In genomic region chr9:98180996-98181395, GRCh38 we compare ENCODE assay signal across 23 cellular contexts.
"Had no signal": no experiment of that assay in that cellular context is flagged by ENCODE, and none has a peak within 500 bp of the region (broad histone marks: within the 10 kb centered on the region; RNA-seq: fewer than 3 reads in every experiment).

No MANE protein-coding gene starts in this region.

- FAIRE-seq: colon, endothelial cell of umbilical vein, kidney had no signal

- H3K4me2 ChIP-seq: hepatocyte had no signal

- H3K9me3 Mint-ChIP-seq: memory B cell; natural killer cell; stimulated activated naive B cell treated with anti-CD40 and anti-IgM and Interleukin-4, amounts not matched to agents 10 μg/mL and 1 μg/mL and 100 μg/mL, for 72 hours; stimulated activated naive CD8-positive, alpha-beta T cell treated with anti-CD3 and anti-CD28 coated beads, Interleukin-15, Interleukin-2, amounts not matched to agents 100 ng/mL and 50 ng/mL, for 24 hours had no signal

- H3K4me3 ChIP-seq: esophagus muscularis mucosa, gastroesophageal sphincter, heart left ventricle, hepatocyte, lung, sigmoid colon, thoracic aorta, tibial nerve, upper lobe of right lung, uterus had no signal

- H3K9me3 ChIP-seq: esophagus muscularis mucosa, gastroesophageal sphincter, heart left ventricle, sigmoid colon, thoracic aorta, tibial nerve, upper lobe of right lung, uterus had no signal

- H3K4me1 ChIP-seq: gastroesophageal sphincter, parathyroid adenoma, sigmoid colon, uterus had no signal

- H2AFZ ChIP-seq: hepatocyte, parathyroid adenoma had no signal

- H3K4me1 Mint-ChIP-seq: stimulated activated naive B cell treated with anti-CD40 and anti-IgM and Interleukin-4, amounts not matched to agents 10 μg/mL and 1 μg/mL and 100 μg/mL, for 72 hours had no signal

- DNase-seq: effector memory CD4-positive, alpha-beta T cell; foreskin keratinocyte; heart left ventricle; kidney; natural killer cell; sigmoid colon; stimulated activated CD4-positive, alpha-beta T cell treated with anti-CD3 and anti-CD28 coated beads, Interleukin-4, amount 100 ng/mL, for 4 hours; stimulated activated naive B cell treated with anti-CD40 and anti-IgM and Interleukin-4, amounts not matched to agents 10 μg/mL and 1 μg/mL and 100 μg/mL, for 72 hours; upper lobe of right lung; uterus had no signal

- H3K36me3 ChIP-seq: esophagus muscularis mucosa, gastroesophageal sphincter, heart left ventricle, sigmoid colon, thoracic aorta, tibial nerve, upper lobe of right lung, uterus had no signal

- H3K4me3 Mint-ChIP-seq: memory B cell; natural killer cell; stimulated activated naive B cell treated with anti-CD40 and anti-IgM and Interleukin-4, amounts not matched to agents 10 μg/mL and 1 μg/mL and 100 μg/mL, for 72 hours; stimulated activated naive CD8-positive, alpha-beta T cell treated with anti-CD3 and anti-CD28 coated beads, Interleukin-15, Interleukin-2, amounts not matched to agents 100 ng/mL and 50 ng/mL, for 24 hours had no signal

- H3K27ac Mint-ChIP-seq: memory B cell; natural killer cell; progenitor cell of endocrine pancreas; stimulated activated naive B cell treated with anti-CD40 and anti-IgM and Interleukin-4, amounts not matched to agents 10 μg/mL and 1 μg/mL and 100 μg/mL, for 72 hours; stimulated activated naive CD8-positive, alpha-beta T cell treated with anti-CD3 and anti-CD28 coated beads, Interleukin-15, Interleukin-2, amounts not matched to agents 100 ng/mL and 50 ng/mL, for 24 hours had no signal

- H3K36me3 Mint-ChIP-seq: memory B cell; natural killer cell; stimulated activated naive B cell treated with anti-CD40 and anti-IgM and Interleukin-4, amounts not matched to agents 10 μg/mL and 1 μg/mL and 100 μg/mL, for 72 hours had no signal

- H3K27ac ChIP-seq: esophagus muscularis mucosa, foreskin keratinocyte, gastroesophageal sphincter, heart left ventricle, hepatocyte, parathyroid adenoma, sigmoid colon, thoracic aorta, tibial nerve, upper lobe of right lung, uterus had no signal

- H3K27me3 ChIP-seq: foreskin keratinocyte, heart left ventricle, hepatocyte, sigmoid colon, tibial nerve, upper lobe of right lung, uterus had no signal

- H3K9ac ChIP-seq: parathyroid adenoma had no signal

- ATAC-seq: foreskin keratinocyte; gastroesophageal sphincter; heart left ventricle; left lobe of liver; natural killer cell; stimulated activated naive B cell treated with anti-CD40 and anti-IgM and Interleukin-4, amounts not matched to agents 10 μg/mL and 1 μg/mL and 100 μg/mL, for 72 hours; upper lobe of right lung had no signal

- H3K27me3 Mint-ChIP-seq: memory B cell; progenitor cell of endocrine pancreas; stimulated activated naive B cell treated with anti-CD40 and anti-IgM and Interleukin-4, amounts not matched to agents 10 μg/mL and 1 μg/mL and 100 μg/mL, for 72 hours; stimulated activated naive CD8-positive, alpha-beta T cell treated with anti-CD3 and anti-CD28 coated beads, Interleukin-15, Interleukin-2, amounts not matched to agents 100 ng/mL and 50 ng/mL, for 24 hours had no signal
